ENCODE assay signal across 39 cellular contexts in genomic region chr1:44131411-44131810, GRCh38. TPM values are rescaled to one million over a fixed set of nuclear protein-coding genes. Genes with fewer than 3 reads are reported as not detected.
"Had no signal": no experiment of that assay in that cellular context is flagged by ENCODE, and none has a peak within 500 bp of the region (broad histone marks: within the 10 kb centered on the region; RNA-seq: fewer than 3 reads in every experiment).

No MANE protein-coding gene starts in this region.

- H3K9me3 Mint-ChIP-seq: activated B cell treated with CpG ODN at 0.5 μM for 24 hours; activated CD4-positive, alpha-beta memory T cell treated with anti-CD3 and anti-CD28 coated beads for 36 hours; activated CD4-positive, alpha-beta T cell treated with anti-CD3 and anti-CD28 coated beads, Interleukin-2, amount 10 ng/mL, durations not matched to agents 24 days and 14 days; activated CD8-positive, alpha-beta T cell treated with anti-CD3 and anti-CD28 coated beads for 36 hours; activated naive CD4-positive, alpha-beta T cell treated with anti-CD3 and anti-CD28 coated beads, Interleukin-2, amount 10 ng/mL, durations not matched to agents 7 days and 5 days; activated naive CD4-positive, alpha-beta T cell treated with anti-CD3 and anti-CD28 coated beads, Interleukin-2, amount 50 U/mL, for 24 hours; activated naive CD8-positive, alpha-beta T cell treated with anti-CD3 and anti-CD28 coated beads, Interleukin-2, amount 10 ng/mL, durations not matched to agents 7 days and 5 days; activated naive CD8-positive, alpha-beta T cell treated with anti-CD3 and anti-CD28 coated beads, Interleukin-2, amount 50 U/mL, for 24 hours; activated T-cell treated with anti-CD3 and anti-CD28 coated beads, Interleukin-2, amount 50 U/mL, for 4 hours; activated T-cell treated with anti-CD3 and anti-CD28 coated beads, Interleukin-2, amount 50 U/mL, for 72 hours; activated T-helper 1 cell treated with anti-CD3 and anti-CD28 coated beads, Interleukin-12 subunit alpha, Interleukin-12 subunit beta, Interleukin-2, Interleukin-4 antibody, amounts not matched to agents 30 ng/mL and 10 ng/mL and 1 ng/mL, durations not matched to agents 14 hours and 24 hours and 36 hours; activated T-helper 2 cell treated with anti-CD3 and anti-CD28 coated beads, Interferon-gamma antibody, Interleukin-2, Interleukin-4, amounts not matched to agents 10 μg/mL and 5 μg/mL and 100 μg/mL, durations not matched to agents 14 hours and 24 hours and 36 hours; central memory CD8-positive, alpha-beta T cell; T-helper 1 cell treated with Interleukin-12 subunit alpha and Interleukin-12 subunit beta and Interleukin-4 antibody, amounts not matched to agents 30 μg/mL and 1 μg/mL, for 36 hours; T-helper 2 cell treated with Interferon-gamma antibody and Interleukin-4, amounts not matched to agents 5 μg/mL and 100 μg/mL, for 36 hours had no signal

- H3K4me1 Mint-ChIP-seq: activated B cell treated with CpG ODN at 0.5 μM for 24 hours; activated naive CD8-positive, alpha-beta T cell treated with anti-CD3 and anti-CD28 coated beads, Interleukin-2, amount 50 U/mL, for 24 hours; brain; central memory CD8-positive, alpha-beta T cell had no signal

- H3K36me3 Mint-ChIP-seq: activated CD4-positive, alpha-beta memory T cell treated with anti-CD3 and anti-CD28 coated beads for 36 hours; activated naive CD4-positive, alpha-beta T cell treated with anti-CD3 and anti-CD28 coated beads, Interleukin-2, amount 10 ng/mL, durations not matched to agents 7 days and 5 days; activated naive CD4-positive, alpha-beta T cell treated with anti-CD3 and anti-CD28 coated beads, Interleukin-2, amount 50 U/mL, for 24 hours; activated naive CD8-positive, alpha-beta T cell treated with anti-CD3 and anti-CD28 coated beads, Interleukin-2, amount 10 ng/mL, durations not matched to agents 7 days and 5 days; brain had no signal

- DNase-seq: activated B cell treated with CpG ODN at 0.5 μM for 24 hours; activated CD4-positive, alpha-beta memory T cell treated with anti-CD3 and anti-CD28 coated beads for 36 hours; activated CD4-positive, alpha-beta T cell treated with anti-CD3 and anti-CD28 coated beads for 4 hours; activated CD4-positive, alpha-beta T cell treated with anti-CD3 and anti-CD28 coated beads, Interleukin-2, amount 10 ng/mL, durations not matched to agents 24 days and 14 days; activated CD4-positive, alpha-beta T cell treated with anti-CD3 and anti-CD28 coated beads, Interleukin-2, amount 50 U/mL, for 1 hour; activated CD4-positive, alpha-beta T cell treated with anti-CD3 and anti-CD28 coated beads, Interleukin-2, amount 50 U/mL, for 4 hours; activated CD4-positive, CD25-positive, alpha-beta regulatory T cell treated with anti-CD3 and anti-CD28 coated beads, Interleukin-2, amount 50 U/mL, for 72 hours; activated CD8-positive, alpha-beta memory T cell treated with anti-CD3 and anti-CD28 coated beads, Interleukin-2, amount 50 U/mL, for 4 hours; activated CD8-positive, alpha-beta T cell treated with anti-CD3 and anti-CD28 coated beads for 36 hours; activated effector memory CD4-positive, alpha-beta T cell treated with Interleukin-2 at 50 U/mL for 16 hours; activated gamma-delta T cell; activated naive CD4-positive, alpha-beta T cell treated with anti-CD3 and anti-CD28 coated beads, Interleukin-2, amount 10 ng/mL, durations not matched to agents 7 days and 5 days; activated naive CD4-positive, alpha-beta T cell treated with Interleukin-2 at 50 U/mL for 16 hours; activated naive CD8-positive, alpha-beta T cell treated with anti-CD3 and anti-CD28 coated beads, Interleukin-2, amount 10 ng/mL, durations not matched to agents 7 days and 5 days; activated naive CD8-positive, alpha-beta T cell treated with anti-CD3 and anti-CD28 coated beads, Interleukin-2, amount 50 U/mL, for 24 hours; activated T-cell treated with anti-CD3 and anti-CD28 coated beads for 4 hours; activated T-cell treated with anti-CD3 and anti-CD28 coated beads, Interleukin-2, amount 50 U/mL, for 1 hour; activated T-cell treated with anti-CD3 and anti-CD28 coated beads, Interleukin-2, amount 50 U/mL, for 4 hours; activated T-cell treated with anti-CD3 and anti-CD28 coated beads, Interleukin-2, amount 50 U/mL, for 72 hours; amygdala; anterior cingulate cortex; caudate nucleus; SW 1271; T-helper 1 cell; T-helper 2 cell; T-helper 9 cell had no signal

- H3K36me3 ChIP-seq: cardiac muscle cell had no signal

- ATAC-seq: activated CD8-positive, alpha-beta T cell treated with anti-CD3 and anti-CD28 coated beads for 36 hours; activated naive CD8-positive, alpha-beta T cell treated with anti-CD3 and anti-CD28 coated beads, Interleukin-2, amount 50 U/mL, for 24 hours; activated T-cell treated with anti-CD3 and anti-CD28 coated beads, Interleukin-2, amount 50 U/mL, for 4 hours; activated T-cell treated with anti-CD3 and anti-CD28 coated beads, Interleukin-2, amount 50 U/mL, for 72 hours had no signal

- H3K27ac Mint-ChIP-seq: activated B cell treated with CpG ODN at 0.5 μM for 24 hours; activated CD4-positive, alpha-beta memory T cell treated with anti-CD3 and anti-CD28 coated beads for 36 hours; activated CD4-positive, alpha-beta T cell treated with anti-CD3 and anti-CD28 coated beads, Interleukin-2, amount 10 ng/mL, durations not matched to agents 24 days and 14 days; activated CD8-positive, alpha-beta T cell treated with anti-CD3 and anti-CD28 coated beads for 36 hours; activated naive CD4-positive, alpha-beta T cell treated with anti-CD3 and anti-CD28 coated beads, Interleukin-2, amount 10 ng/mL, durations not matched to agents 7 days and 5 days; activated naive CD4-positive, alpha-beta T cell treated with anti-CD3 and anti-CD28 coated beads, Interleukin-2, amount 50 U/mL, for 24 hours; activated naive CD8-positive, alpha-beta T cell; activated naive CD8-positive, alpha-beta T cell treated with anti-CD3 and anti-CD28 coated beads, Interleukin-2, amount 10 ng/mL, durations not matched to agents 7 days and 5 days; activated naive CD8-positive, alpha-beta T cell treated with anti-CD3 and anti-CD28 coated beads, Interleukin-2, amount 50 U/mL, for 24 hours; activated T-cell treated with anti-CD3 and anti-CD28 coated beads, Interleukin-2, amount 50 U/mL, for 72 hours; activated T-helper 1 cell treated with anti-CD3 and anti-CD28 coated beads, Interleukin-12 subunit alpha, Interleukin-12 subunit beta, Interleukin-2, Interleukin-4 antibody, amounts not matched to agents 30 ng/mL and 10 ng/mL and 1 ng/mL, durations not matched to agents 14 hours and 24 hours and 36 hours; activated T-helper 2 cell treated with anti-CD3 and anti-CD28 coated beads, Interferon-gamma antibody, Interleukin-2, Interleukin-4, amounts not matched to agents 10 μg/mL and 5 μg/mL and 100 μg/mL, durations not matched to agents 14 hours and 24 hours and 36 hours; brain; T-helper 1 cell treated with Interleukin-12 subunit alpha and Interleukin-12 subunit beta and Interleukin-4 antibody, amounts not matched to agents 30 μg/mL and 1 μg/mL, for 36 hours; T-helper 2 cell treated with Interferon-gamma antibody and Interleukin-4, amounts not matched to agents 5 μg/mL and 100 μg/mL, for 36 hours had no signal

- H3K27ac ChIP-seq: cardiac muscle cell, VCaP had no signal

- H3K4me3 ChIP-seq: cardiac muscle cell had no signal

- H3K27me3 ChIP-seq: cardiac muscle cell had no signal

- H3K4me3 Mint-ChIP-seq: activated B cell treated with CpG ODN at 0.5 μM for 24 hours; activated CD4-positive, alpha-beta memory T cell treated with anti-CD3 and anti-CD28 coated beads for 36 hours; activated CD4-positive, alpha-beta T cell treated with anti-CD3 and anti-CD28 coated beads, Interleukin-2, amount 10 ng/mL, durations not matched to agents 24 days and 14 days; activated CD8-positive, alpha-beta T cell treated with anti-CD3 and anti-CD28 coated beads for 36 hours; activated naive CD4-positive, alpha-beta T cell treated with anti-CD3 and anti-CD28 coated beads, Interleukin-2, amount 10 ng/mL, durations not matched to agents 7 days and 5 days; activated naive CD4-positive, alpha-beta T cell treated with anti-CD3 and anti-CD28 coated beads, Interleukin-2, amount 50 U/mL, for 24 hours; activated naive CD8-positive, alpha-beta T cell; activated naive CD8-positive, alpha-beta T cell treated with anti-CD3 and anti-CD28 coated beads, Interleukin-2, amount 10 ng/mL, durations not matched to agents 7 days and 5 days; activated naive CD8-positive, alpha-beta T cell treated with anti-CD3 and anti-CD28 coated beads, Interleukin-2, amount 50 U/mL, for 24 hours; activated T-cell treated with anti-CD3 and anti-CD28 coated beads, Interleukin-2, amount 50 U/mL, for 4 hours; activated T-cell treated with anti-CD3 and anti-CD28 coated beads, Interleukin-2, amount 50 U/mL, for 72 hours; activated T-helper 1 cell treated with anti-CD3 and anti-CD28 coated beads, Interleukin-12 subunit alpha, Interleukin-12 subunit beta, Interleukin-2, Interleukin-4 antibody, amounts not matched to agents 30 ng/mL and 10 ng/mL and 1 ng/mL, durations not matched to agents 14 hours and 24 hours and 36 hours; brain; central memory CD8-positive, alpha-beta T cell; T-helper 1 cell treated with Interleukin-12 subunit alpha and Interleukin-12 subunit beta and Interleukin-4 antibody, amounts not matched to agents 30 μg/mL and 1 μg/mL, for 36 hours; T-helper 2 cell treated with Interferon-gamma antibody and Interleukin-4, amounts not matched to agents 5 μg/mL and 100 μg/mL, for 36 hours had no signal

RNA-seq across cellular contexts. Expression of gene KLF18, which starts 10.0 kb away (rescaled TPM):
- total RNA-seq: activated B cell treated with CpG ODN at 0.5 μM for 24 hours; activated CD4-positive, alpha-beta memory T cell treated with anti-CD3 and anti-CD28 coated beads for 36 hours; activated CD4-positive, alpha-beta T cell treated with anti-CD3 and anti-CD28 coated beads, Interleukin-2, amount 10 ng/mL, durations not matched to agents 24 days and 14 days; activated CD8-positive, alpha-beta memory T cell treated with anti-CD3 and anti-CD28 coated beads for 36 hours; activated CD8-positive, alpha-beta T cell treated with anti-CD3 and anti-CD28 coated beads for 36 hours; activated naive CD8-positive, alpha-beta T cell treated with anti-CD3 and anti-CD28 coated beads, Interleukin-2, amount 10 ng/mL, durations not matched to agents 7 days and 5 days; activated T-cell treated with anti-CD3 and anti-CD28 coated beads, Interleukin-2, amount 50 U/mL, for 4 hours; activated T-cell treated with anti-CD3 and anti-CD28 coated beads, Interleukin-2, amount 50 U/mL, for 72 hours; activated T-helper 1 cell treated with anti-CD3 and anti-CD28 coated beads, Interleukin-12 subunit alpha, Interleukin-12 subunit beta, Interleukin-2, Interleukin-4 antibody, amounts not matched to agents 30 ng/mL and 10 ng/mL and 1 ng/mL, durations not matched to agents 14 hours and 24 hours and 36 hours; activated T-helper 2 cell treated with anti-CD3 and anti-CD28 coated beads, Interferon-gamma antibody, Interleukin-2, Interleukin-4, amounts not matched to agents 10 μg/mL and 5 μg/mL and 100 μg/mL, durations not matched to agents 14 hours and 24 hours and 36 hours; bronchial epithelial cell; cardiac muscle cell had no signal
- polyA plus RNA-seq: adipose tissue, cardiac muscle cell had no signal

RNA-seq across cellular contexts. Expression of gene KLF17, which starts 12.8 kb away (rescaled TPM):
- total RNA-seq: activated B cell treated with CpG ODN at 0.5 μM for 24 hours; activated CD4-positive, alpha-beta memory T cell treated with anti-CD3 and anti-CD28 coated beads for 36 hours; activated CD4-positive, alpha-beta T cell treated with anti-CD3 and anti-CD28 coated beads, Interleukin-2, amount 10 ng/mL, durations not matched to agents 24 days and 14 days; activated CD8-positive, alpha-beta memory T cell treated with anti-CD3 and anti-CD28 coated beads for 36 hours; activated CD8-positive, alpha-beta T cell treated with anti-CD3 and anti-CD28 coated beads for 36 hours; activated naive CD8-positive, alpha-beta T cell treated with anti-CD3 and anti-CD28 coated beads, Interleukin-2, amount 10 ng/mL, durations not matched to agents 7 days and 5 days; activated T-cell treated with anti-CD3 and anti-CD28 coated beads, Interleukin-2, amount 50 U/mL, for 4 hours; activated T-cell treated with anti-CD3 and anti-CD28 coated beads, Interleukin-2, amount 50 U/mL, for 72 hours; activated T-helper 1 cell treated with anti-CD3 and anti-CD28 coated beads, Interleukin-12 subunit alpha, Interleukin-12 subunit beta, Interleukin-2, Interleukin-4 antibody, amounts not matched to agents 30 ng/mL and 10 ng/mL and 1 ng/mL, durations not matched to agents 14 hours and 24 hours and 36 hours; activated T-helper 2 cell treated with anti-CD3 and anti-CD28 coated beads, Interferon-gamma antibody, Interleukin-2, Interleukin-4, amounts not matched to agents 10 μg/mL and 5 μg/mL and 100 μg/mL, durations not matched to agents 14 hours and 24 hours and 36 hours; bronchial epithelial cell; cardiac muscle cell had no signal
- polyA plus RNA-seq: cardiac muscle cell had no signal
